In the genomic region with DNA sequence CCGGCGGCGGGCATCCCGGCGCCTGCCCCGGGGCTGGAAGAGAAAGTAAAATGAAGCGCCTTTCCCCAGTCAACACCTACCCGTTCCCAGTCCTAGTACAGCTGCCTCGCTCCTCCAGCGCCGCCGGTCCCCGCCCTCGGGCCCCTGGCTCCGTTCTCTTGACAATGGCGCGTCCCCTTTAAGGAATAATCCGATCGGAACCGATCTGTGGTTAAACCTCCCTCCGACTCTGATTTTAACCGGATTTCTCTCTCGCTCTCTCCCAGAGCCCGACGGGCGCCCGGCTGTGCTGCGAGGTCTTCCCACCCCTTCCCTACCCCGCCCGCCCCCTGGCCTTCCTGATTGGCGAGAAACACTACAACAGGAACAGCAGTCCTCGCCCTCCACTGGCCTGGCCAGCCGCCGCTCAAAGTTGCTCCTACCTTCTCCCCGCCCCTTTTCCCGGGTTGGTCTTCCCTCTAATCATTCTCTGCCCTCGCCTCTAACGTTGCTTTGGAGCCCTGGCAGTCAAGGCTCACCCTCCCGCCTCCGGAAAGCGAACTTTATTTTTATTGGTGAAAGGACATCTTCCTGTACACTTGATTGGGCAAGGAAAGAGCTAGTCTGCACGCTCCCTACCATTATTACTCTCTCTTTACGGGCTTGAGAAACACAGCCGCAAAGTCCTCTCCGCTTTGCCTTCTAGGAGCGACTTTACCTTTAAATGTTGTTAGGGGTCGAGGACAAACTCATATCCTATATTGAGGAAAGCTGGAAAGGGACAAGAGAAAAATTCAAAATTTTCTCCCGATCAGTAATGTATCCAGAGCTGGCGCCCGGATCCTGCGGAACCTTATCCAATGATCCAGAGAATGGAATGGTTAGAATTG, we compare ENCODE assay signal across 8 cellular contexts. TPM values are rescaled to one million over a fixed set of nuclear protein-coding genes. Genes with fewer than 3 reads are reported as not detected.
DNase-seq lines count a peak whose midpoint lies in the region; ATAC-seq and TF ChIP-seq lines count a peak whose summit lies in the region.

FRYL (minus strand) TSS at position 282 of the 869 bp plus-strand sequence. CDS start 145,869 bp downstream, outside the sequence.

- DNase-seq in AG20443 (ENCODE audit: low spot score), result peak; percentile 96
- DNase-seq in NCI-H510A (lab: John Stamatoyannopoulos, UW), result peak; percentile 97
- DNase-seq in activated CD4-positive, alpha-beta T cell treated with anti-CD3 and anti-CD28 coated beads for 1 hour, result peak; percentile 94
- DNase-seq in cerebellum (ENCODE audit: low spot score), result peak; percentile 96
- peak; percentile 100 for DNase-seq in islet precursor cell
- peak; percentile 92 for DNase-seq in stimulated activated CD4-positive, alpha-beta T cell treated with anti-CD3 and anti-CD28 coated beads, Interleukin-15, amount 100 ng/mL, for 1 hour (ENCODE audit: low read depth in 1 of 2, low spot score in 1 of 2)

- peak; percentile 80 for TF ChIP-seq POLR2A in GM19099 (IDR thresholded peaks at IDR 0.05; ENCODE audit: extremely low read depth, insufficient read length, low read depth)

- peak; percentile 86 for ATAC-seq in HG03432 (IDR thresholded peaks at IDR 0.05; ENCODE audit: unreplicated experiment)

RNA-seq across cellular contexts. Expression of gene FRYL, which starts in this region (rescaled TPM):
- 141 TPM for total RNA-seq in cerebellum

Comparison
In these comparisons a context has a peak if more than half of its experiments do, and no peak if none do; other contexts are left out.
1. Peak in every context shown above with its lines: DNase-seq and ATAC-seq.